In genomic region chr4:26094076-26094475, GRCh38 we compare ENCODE assay signal across 18 cellular contexts.
DNase-seq lines count a peak whose midpoint lies in the region; ATAC-seq and TF ChIP-seq lines count a peak whose summit lies in the region.
"Had no signal": no experiment of that assay in that cellular context is flagged by ENCODE, and none has a peak within 500 bp of the region (broad histone marks: within the 10 kb centered on the region; RNA-seq: fewer than 3 reads in every experiment).

No MANE protein-coding gene starts in this region.

- peaks cover 26% of the 10 kb centered on the region for H3K4me1 Mint-ChIP-seq in T-helper 2 cell treated with Interferon-gamma antibody and Interleukin-4, amounts not matched to agents 5 μg/mL and 100 μg/mL, for 36 hours (ENCODE audit: low read depth)
- H3K4me1 Mint-ChIP-seq in stimulated activated effector memory CD8-positive, alpha-beta T cell treated with anti-CD3 and anti-CD28 coated beads, Interleukin-12 subunit alpha, Interleukin-12 subunit beta, amount 100 ng/mL, for 72 hours, result peaks cover 30% of the 10 kb centered on the region
- no peaks in the 10 kb centered on the region for H3K4me1 Mint-ChIP-seq in neural progenitor cell

- no peaks in the 10 kb centered on the region for H3F3A ChIP-seq in SK-N-SH (replicated peaks; ENCODE audit: insufficient read depth)
- H3F3A ChIP-seq in neural progenitor cell (ENCODE audit: low read depth), result no peaks in the 10 kb centered on the region

- CTCF ChIA-PET in IMR-90 (lab: Yijun Ruan, JAX) (no interaction called here), SK-N-SH (lab: Yijun Ruan, JAX) (interaction anchor here (0.9 to 2.0 kb wide), 3 partner anchors 10 to 236 kb away, joined by 3 to 6 read pairs (median 3); no protein-coding TSS in a partner anchor)

- no peak overlapping the region for H4K91ac ChIP-seq in IMR-90 (ENCODE audit: insufficient read depth, low read depth, low read length)

- H3K23ac ChIP-seq in IMR-90 (ENCODE audit: low read depth, low read length), result no peak overlapping the region

- no peak overlapping the region for H2BK5ac ChIP-seq in IMR-90 (ENCODE audit: low read depth, low read length, poor library complexity, severe bottlenecking)

- peaks cover 67% of the 10 kb centered on the region for H3K9me3 Mint-ChIP-seq in T-helper 2 cell treated with Interferon-gamma antibody and Interleukin-4, amounts not matched to agents 5 μg/mL and 100 μg/mL, for 36 hours
- peaks cover 28% of the 10 kb centered on the region for H3K9me3 Mint-ChIP-seq in stimulated activated effector memory CD8-positive, alpha-beta T cell treated with anti-CD3 and anti-CD28 coated beads, Interleukin-12 subunit alpha, Interleukin-12 subunit beta, amount 100 ng/mL, for 72 hours
- peaks cover 17% of the 10 kb centered on the region for H3K9me3 Mint-ChIP-seq in neural progenitor cell

- no peaks in the 10 kb centered on the region for H3K9me2 ChIP-seq in SK-N-SH

- no peak overlapping the region for H3K4me3 Mint-ChIP-seq in T-helper 2 cell treated with Interferon-gamma antibody and Interleukin-4, amounts not matched to agents 5 μg/mL and 100 μg/mL, for 36 hours
- H3K4me3 Mint-ChIP-seq in stimulated activated effector memory CD8-positive, alpha-beta T cell treated with anti-CD3 and anti-CD28 coated beads, Interleukin-12 subunit alpha, Interleukin-12 subunit beta, amount 100 ng/mL, for 72 hours, result no peak overlapping the region
- no peak overlapping the region for H3K4me3 Mint-ChIP-seq in neural progenitor cell

- H4K5ac ChIP-seq in IMR-90 (ENCODE audit: low read depth, low read length), result peak overlapping the region; percentile 6; the same call in 1 of the 2 replicates

- no peaks in the 10 kb centered on the region for H3K27me3 Mint-ChIP-seq in T-helper 2 cell treated with Interferon-gamma antibody and Interleukin-4, amounts not matched to agents 5 μg/mL and 100 μg/mL, for 36 hours (ENCODE audit: low read depth)
- peaks cover 2% of the 10 kb centered on the region for H3K27me3 Mint-ChIP-seq in neural progenitor cell (ENCODE audit: insufficient read depth, low read depth)

- peak overlapping the region; percentile 3; the same call in 1 of the 2 replicates for H3K18ac ChIP-seq in IMR-90 (ENCODE audit: low read depth, low read length)

- TF ChIP-seq RAD21 in IMR-90 (IDR thresholded peaks at IDR 0.05; ENCODE audit: low read length), result no peak
- no peak for TF ChIP-seq RAD21 in SK-N-SH (IDR thresholded peaks at IDR 0.05; ENCODE audit: low read length)

- H3K36me3 Mint-ChIP-seq in T-helper 2 cell treated with Interferon-gamma antibody and Interleukin-4, amounts not matched to agents 5 μg/mL and 100 μg/mL, for 36 hours (ENCODE audit: low read depth), result peaks cover 49% of the 10 kb centered on the region
- no peaks in the 10 kb centered on the region for H3K36me3 Mint-ChIP-seq in stimulated activated effector memory CD8-positive, alpha-beta T cell treated with anti-CD3 and anti-CD28 coated beads, Interleukin-12 subunit alpha, Interleukin-12 subunit beta, amount 100 ng/mL, for 72 hours
- H3K36me3 Mint-ChIP-seq in neural progenitor cell, result no peaks in the 10 kb centered on the region

- H3K9me3 ChIP-seq in IMR-90 (ENCODE audit: control insufficient read depth, insufficient read depth, low read length) (peaks cover 3% of the 10 kb centered on the region), SK-N-SH (no peaks in the 10 kb centered on the region; the same call in 1 of the 2 replicates), neural progenitor cell (ENCODE audit: low read depth) (peaks cover 7% of the 10 kb centered on the region)

- no peak for TF ChIP-seq CTCF in IMR-90 (conservative IDR thresholded peaks at IDR 0.05; ENCODE audit: low read depth, low read length)
- TF ChIP-seq CTCF in SK-N-SH (IDR thresholded peaks at IDR 0.05), result no peak
- no peak for TF ChIP-seq CTCF in neural progenitor cell (IDR thresholded peaks at IDR 0.05)

- WGBS in IMR-90 (ENCODE audit: extremely low coverage in 2 of 2, insufficient read length in 1 of 2), 2 experiments, result no CpG with 5 or more reads among the region's 2 CpGs
- 52% methylated on average over 2 of the region's 2 CpGs for WGBS in SK-N-SH (ENCODE audit: low lambda C conversion rate)

- peak overlapping the region; percentile 29; the same call in 1 of the 3 replicates for H2BK15ac ChIP-seq in IMR-90 (ENCODE audit: low read depth, low read length)

- H2BK20ac ChIP-seq in IMR-90 (ENCODE audit: low read depth, low read length), result no peak overlapping the region

- peak overlapping the region; percentile 47; the same call in 1 of the 2 replicates for H2BK120ac ChIP-seq in IMR-90 (ENCODE audit: low read depth, low read length)

- dilution Hi-C loops in IMR-90 (cut with HindIII; ENCODE audit: low sequenced_read_pairs, unreplicated experiment), result no loop called here

- H3K27ac Mint-ChIP-seq in T-helper 2 cell treated with Interferon-gamma antibody and Interleukin-4, amounts not matched to agents 5 μg/mL and 100 μg/mL, for 36 hours, result no peak overlapping the region
- H3K27ac Mint-ChIP-seq in stimulated activated effector memory CD8-positive, alpha-beta T cell treated with anti-CD3 and anti-CD28 coated beads, Interleukin-12 subunit alpha, Interleukin-12 subunit beta, amount 100 ng/mL, for 72 hours, result peak overlapping the region; percentile 43
- H3K27ac Mint-ChIP-seq in neural progenitor cell, result no peak overlapping the region

- peak overlapping the region; percentile 76; the same call in 1 of the 2 replicates for H3K27ac ChIP-seq in IMR-90 (ENCODE audit: insufficient read depth, low read length)
- H3K27ac ChIP-seq in SK-N-SH (ENCODE audit: low read depth in 2 of 2, low read length in 1 of 2), result no peak overlapping the region
- no peak overlapping the region for H3K27ac ChIP-seq in neural progenitor cell
- H3K27ac ChIP-seq: KMS-11 had no signal

- no peak overlapping the region for H4K8ac ChIP-seq in IMR-90 (ENCODE audit: low read depth in 2 of 2, low read length in 2 of 2)

- intact Hi-C loops in IMR-90 (cut with micrococcal nuclease), result no loop called here

- peak; percentile 39 for DNase-seq in T-helper 2 cell treated with Interferon-gamma antibody and Interleukin-4, amounts not matched to agents 5 μg/mL and 100 μg/mL, for 36 hours (ENCODE audit: low spot score)
- DNase-seq in T-helper 2 cell, result no peak
- peak; percentile 80 for DNase-seq in IMR-90
- DNase-seq in fibroblast of gingiva (ENCODE audit: low read depth), result peak; percentile 15
- DNase-seq in stimulated activated effector memory CD8-positive, alpha-beta T cell treated with anti-CD3 and anti-CD28 coated beads, Interleukin-12 subunit alpha, Interleukin-12 subunit beta, amount 100 ng/mL, for 72 hours (ENCODE audit: low spot score in 2 of 2), result no peak
- no peak for DNase-seq in SK-N-SH
- no peak for DNase-seq in neural progenitor cell (ENCODE audit: low spot score)
- DNase-seq in NCI-H2029 treated with DMSO at 0.1 percent for 48 hours (lab: John Stamatoyannopoulos, UW), result no peak
- DNase-seq: 8988T, DMS 273 treated with DMSO at 0.1 percent for 48 hours, MG63, NCI-H1105, NCI-H187, NCI-H446 treated with DMSO at 0.1 percent for 48 hours, NCI-H748 treated with DMSO at 0.1 percent for 48 hours had no signal

- H3K27me3 ChIP-seq in IMR-90 (ENCODE audit: control insufficient read depth, insufficient read depth, low read length), result no peaks in the 10 kb centered on the region
- H3K27me3 ChIP-seq in SK-N-SH (ENCODE audit: insufficient read depth), result no peaks in the 10 kb centered on the region; the same call in 1 of the 2 replicates
- no peaks in the 10 kb centered on the region for H3K27me3 ChIP-seq in neural progenitor cell
- H3K27me3 ChIP-seq: BLaER1 treated with 17β-estradiol and CSF1 and Interleukin-3, amounts not matched to agents 10 nM and 100 nM; MG63 had no signal

- H3K14ac ChIP-seq in IMR-90 (replicated peaks; ENCODE audit: low read depth, low read length), result no peak overlapping the region

- POLR2A ChIA-PET in IMR-90 (lab: Charles Lee; ENCODE audit: unreplicated experiment) (no interaction called here), SK-N-SH (lab: Yijun Ruan, JAX) (no interaction called here)

- H3K9ac ChIP-seq in IMR-90 (ENCODE audit: low read depth, low read length), result no peak overlapping the region
- H3K9ac ChIP-seq in SK-N-SH, result no peak overlapping the region
- no peak overlapping the region for H3K9ac ChIP-seq in neural progenitor cell
- H3K9ac ChIP-seq: BLaER1 treated with 17β-estradiol and CSF1 and Interleukin-3, amounts not matched to agents 10 nM and 100 nM; KMS-11 had no signal

- no peak for TF ChIP-seq EP300 in SK-N-SH (IDR thresholded peaks at IDR 0.05; ENCODE audit: borderline replicate concordance in 1 of 2, low read depth in 1 of 2, low read length in 1 of 2)

- H3K79me1 ChIP-seq in IMR-90 (ENCODE audit: low read depth in 1 of 2, low read length in 2 of 2), result no peaks in the 10 kb centered on the region

- H3K4me2 ChIP-seq in IMR-90 (ENCODE audit: low read depth, low read length) (no peak overlapping the region), SK-N-SH (no peak overlapping the region), neural progenitor cell (no peak overlapping the region)
- H3K4me2 ChIP-seq: KMS-11 had no signal

- H3K79me2 ChIP-seq in SK-N-SH (ENCODE audit: insufficient read depth) (no peaks in the 10 kb centered on the region), neural progenitor cell (ENCODE audit: low read depth) (no peaks in the 10 kb centered on the region)

- no peak overlapping the region for H3K56ac ChIP-seq in IMR-90 (ENCODE audit: extremely low read depth, insufficient read depth, low read length)

- H2AK5ac ChIP-seq in IMR-90 (ENCODE audit: low read depth, low read length), result peak overlapping the region; percentile 27; the same call in 1 of the 2 replicates

- H3K36me3 ChIP-seq in IMR-90 (ENCODE audit: control insufficient read depth, insufficient read depth, low read length), result no peaks in the 10 kb centered on the region
- no peaks in the 10 kb centered on the region for H3K36me3 ChIP-seq in SK-N-SH (replicated peaks in 1 of 2; ENCODE audit: control insufficient read depth in 1 of 2, insufficient read depth in 2 of 2, low read length in 1 of 2)
- H3K36me3 ChIP-seq in neural progenitor cell, result no peaks in the 10 kb centered on the region
- H3K36me3 ChIP-seq: MG63 had no signal

- peak overlapping the region; percentile 33; the same call in 1 of the 2 replicates for H3K4ac ChIP-seq in IMR-90 (ENCODE audit: low read depth, low read length)

- H4K20me1 ChIP-seq in IMR-90 (ENCODE audit: insufficient read depth, low read length), result no peaks in the 10 kb centered on the region
- no peaks in the 10 kb centered on the region for H4K20me1 ChIP-seq in SK-N-SH (ENCODE audit: insufficient read depth)
- no peaks in the 10 kb centered on the region for H4K20me1 ChIP-seq in neural progenitor cell (ENCODE audit: low read depth)
- H4K20me1 ChIP-seq: BLaER1 treated with 17β-estradiol and CSF1 and Interleukin-3, amounts not matched to agents 10 nM and 100 nM had no signal

- H3K4me1 ChIP-seq in IMR-90 (ENCODE audit: control insufficient read depth, insufficient read depth, low read length) (peaks cover 6% of the 10 kb centered on the region; the same call in 1 of the 2 replicates), SK-N-SH (ENCODE audit: control insufficient read depth in 1 of 2, insufficient read depth in 2 of 2, low read depth in 1 of 2, low read length in 1 of 2) (no peaks in the 10 kb centered on the region), neural progenitor cell (no peaks in the 10 kb centered on the region)

- H2AFZ ChIP-seq in IMR-90 (replicated peaks; ENCODE audit: low read length, poor library complexity) (no peak overlapping the region), SK-N-SH (ENCODE audit: low read depth) (no peak overlapping the region), neural progenitor cell (replicated peaks) (no peak overlapping the region)

- H3K9me1 ChIP-seq in IMR-90 (ENCODE audit: insufficient read depth, low read length), result no peaks in the 10 kb centered on the region; the same call in 1 of the 2 replicates

- H3K4me3 ChIP-seq in IMR-90 (ENCODE audit: insufficient read depth, low read depth, low read length) (no peak overlapping the region), SK-N-SH (ENCODE audit: low read depth in 2 of 2, low read length in 1 of 2) (no peak overlapping the region), neural progenitor cell (no peak overlapping the region)
- H3K4me3 ChIP-seq: BLaER1 treated with 17β-estradiol and CSF1 and Interleukin-3, amounts not matched to agents 10 nM and 100 nM; MG63 had no signal

- H2AK9ac ChIP-seq in IMR-90 (replicated peaks; ENCODE audit: low read depth, low read length, poor library complexity), result no peak overlapping the region

- BruUV-seq in IMR-90 (replicated peaks; lab: Mats Ljungman, UMichigan), result no TSS peak

- TF ChIP-seq POLR2A in IMR-90 (IDR thresholded peaks at IDR 0.05; ENCODE audit: low read depth, low read length), result no peak

- ATAC-seq in IMR-90 (ENCODE audit: low read depth), result peak; percentile 75
- peak; percentile 75 for ATAC-seq in stimulated activated effector memory CD8-positive, alpha-beta T cell treated with anti-CD3 and anti-CD28 coated beads, Interleukin-12 subunit alpha, Interleukin-12 subunit beta, amount 100 ng/mL, for 72 hours
- ATAC-seq: Panc1 had no signal

- in situ Hi-C loops in IMR-90 (cut with MboI; ENCODE audit: low sequenced_read_pairs), result no loop called here

Comparison
In these comparisons a context has a peak if more than half of its experiments do, and no peak if none do; other contexts are left out.
1. DNase-seq: peak in T-helper 2 cell treated with Interferon-gamma antibody and Interleukin-4, amounts not matched to agents 5 μg/mL and 100 μg/mL, for 36 hours (single experiment), IMR-90 (single experiment) and fibroblast of gingiva (single experiment); none in T-helper 2 cell (0 of 5), stimulated activated effector memory CD8-positive, alpha-beta T cell treated with anti-CD3 and anti-CD28 coated beads, Interleukin-12 subunit alpha, Interleukin-12 subunit beta, amount 100 ng/mL, for 72 hours (0 of 2), SK-N-SH (single experiment), neural progenitor cell (single experiment) and NCI-H2029 treated with DMSO at 0.1 percent for 48 hours (single experiment).